Comparison of ENCODE assay signal across 16 cellular contexts in the genomic region with DNA sequence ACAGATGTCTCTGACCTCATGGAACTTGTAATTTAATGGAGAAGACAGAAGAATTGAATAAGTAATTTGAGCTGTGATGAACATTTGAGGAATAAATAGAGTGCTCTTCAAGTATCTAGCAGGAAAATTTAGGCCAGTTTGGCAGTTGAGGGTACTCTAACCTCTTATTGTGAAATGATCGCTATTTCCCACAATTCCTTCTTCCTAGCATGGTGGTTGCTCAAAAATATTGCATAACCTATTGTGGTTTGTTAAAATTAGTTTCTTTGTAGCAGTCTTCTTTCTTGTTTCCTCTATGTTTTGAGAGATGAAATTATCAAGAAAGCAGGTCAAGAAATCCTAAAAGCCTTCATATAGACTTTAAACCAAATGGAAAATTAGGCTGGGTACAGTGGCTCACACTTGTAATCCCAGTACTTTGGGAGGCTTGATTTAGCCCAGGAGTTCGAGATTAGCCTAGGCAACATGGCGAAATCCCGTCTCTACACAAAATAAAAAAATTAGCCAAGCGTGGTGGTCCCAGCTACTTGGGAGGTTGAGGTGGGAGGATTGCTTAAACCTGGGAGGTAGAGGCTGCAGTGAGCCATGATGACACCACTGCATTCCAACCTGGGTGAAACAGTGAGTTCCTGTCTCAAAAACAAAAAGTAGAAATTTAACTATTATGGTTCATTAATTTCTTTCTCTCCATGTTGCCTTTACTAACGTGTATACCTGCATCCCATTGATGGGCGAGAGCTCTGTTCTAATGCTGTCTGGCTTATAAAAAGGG.
DNase-seq lines count a peak whose midpoint lies in the region; ATAC-seq and TF ChIP-seq lines count a peak whose summit lies in the region.
"Had no signal": no experiment of that assay in that cellular context is flagged by ENCODE, and none has a peak within 500 bp of the region (broad histone marks: within the 10 kb centered on the region; RNA-seq: fewer than 3 reads in every experiment).

No MANE protein-coding gene starts in this region.

- H3K27ac Mint-ChIP-seq in activated T-cell treated with anti-CD3 and anti-CD28 coated beads, Interleukin-2, amount 50 U/mL, for 24 hours: no peak overlapping the region
- H3K27ac Mint-ChIP-seq: activated naive CD4-positive, alpha-beta T cell treated with anti-CD3 and anti-CD28 coated beads for 36 hours; HFFc6; WTC11 had no signal

- peaks cover 4% of the 10 kb centered on the region for H3K4me1 Mint-ChIP-seq in activated T-cell treated with anti-CD3 and anti-CD28 coated beads, Interleukin-2, amount 50 U/mL, for 24 hours (ENCODE audit: low read depth)

- peak; percentile 74 for DNase-seq in AG10803 (ENCODE audit: low read depth)
- DNase-seq in Kasumi-1 (lab: John Stamatoyannopoulos, UW): peak; percentile 91 to 92
- peak; percentile 86 for DNase-seq in SKM-1 (lab: John Stamatoyannopoulos, UW; ENCODE audit: unreplicated experiment)
- peak; percentile 94 for DNase-seq in kidney glomerular epithelial cell (lab: John Stamatoyannopoulos, UW)
- DNase-seq in activated T-cell treated with anti-CD3 and anti-CD28 coated beads, Interleukin-2, amount 50 U/mL, for 24 hours: no peak
- DNase-seq: activated naive CD4-positive, alpha-beta T cell treated with anti-CD3 and anti-CD28 coated beads for 36 hours; DMS153; effector CD8-positive, alpha-beta T cell; mesendoderm had no signal

- no peaks in the 10 kb centered on the region for H3K27me3 Mint-ChIP-seq in activated T-cell treated with anti-CD3 and anti-CD28 coated beads, Interleukin-2, amount 50 U/mL, for 24 hours

- no peak for TF ChIP-seq CTCF in AG10803 (conservative IDR thresholded peaks at IDR 0.05; ENCODE audit: low read length)

- ATAC-seq in HG02970 (IDR thresholded peaks at IDR 0.05; ENCODE audit: low FRiP score, unreplicated experiment): no peak
- no peak for ATAC-seq in activated CD4-positive, CD25-positive, alpha-beta regulatory T cell treated with anti-CD3 and anti-CD28 coated beads, Interleukin-2, amount 50 U/mL, for 24 hours
- ATAC-seq in GM18519 (IDR thresholded peaks at IDR 0.05; ENCODE audit: low FRiP score, unreplicated experiment): no peak
- ATAC-seq: foreskin keratinocyte, WTC11 had no signal

- H3K4me3 ChIP-seq in AG10803 (ENCODE audit: low read length): no peak overlapping the region
- H3K4me3 ChIP-seq: breast epithelium had no signal

- no peak overlapping the region for H3K4me3 Mint-ChIP-seq in activated T-cell treated with anti-CD3 and anti-CD28 coated beads, Interleukin-2, amount 50 U/mL, for 24 hours
- H3K4me3 Mint-ChIP-seq: activated naive CD4-positive, alpha-beta T cell treated with anti-CD3 and anti-CD28 coated beads for 36 hours; WTC11 had no signal

- peaks cover 4% of the 10 kb centered on the region for H3K9me3 Mint-ChIP-seq in activated T-cell treated with anti-CD3 and anti-CD28 coated beads, Interleukin-2, amount 50 U/mL, for 24 hours
- H3K9me3 Mint-ChIP-seq: activated naive CD4-positive, alpha-beta T cell treated with anti-CD3 and anti-CD28 coated beads for 36 hours; HFFc6; WTC11 had no signal

- peaks cover 11% of the 10 kb centered on the region for H3K36me3 Mint-ChIP-seq in activated T-cell treated with anti-CD3 and anti-CD28 coated beads, Interleukin-2, amount 50 U/mL, for 24 hours (ENCODE audit: low read depth)
- H3K36me3 Mint-ChIP-seq: WTC11 had no signal
